ENCODE assay signal across 17 cellular contexts in the genomic region with DNA sequence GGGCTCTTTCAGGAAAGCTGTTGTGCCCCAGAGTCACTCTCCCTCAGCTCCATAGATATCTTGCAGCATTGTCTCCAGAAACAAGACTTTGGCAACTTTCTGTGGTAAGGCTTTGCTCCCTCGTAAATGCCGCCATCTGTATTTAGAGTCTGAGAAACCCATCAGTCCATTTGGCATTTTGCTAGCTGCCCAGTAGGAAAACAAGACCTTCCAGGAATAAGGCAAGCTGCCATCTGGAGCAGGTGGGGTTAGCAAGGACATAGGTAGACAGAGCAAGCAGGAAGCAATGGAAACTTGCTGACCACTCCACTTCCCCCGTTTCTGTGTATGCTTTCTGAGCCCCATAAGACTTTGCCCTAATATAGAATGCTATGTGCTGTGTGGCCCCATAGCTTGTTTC.
"Had no signal": no experiment of that assay in that cellular context is flagged by ENCODE, and none has a peak within 500 bp of the region (broad histone marks: within the 10 kb centered on the region; RNA-seq: fewer than 3 reads in every experiment).

No MANE protein-coding gene starts in this region.

- DNase-seq: KBM-7, MV-4-11, NCI-H1048, NCI-H1105, NCI-H1417, NCI-H1436 treated with DMSO at 0.1 percent for 48 hours, NCI-H1694, NCI-H187 treated with DMSO at 0.1 percent for 48 hours, NCI-H2029 treated with DMSO at 0.1 percent for 48 hours, NCI-H2171 treated with DMSO at 0.1 percent for 48 hours, NCI-H345, NCI-H446 treated with DMSO at 0.1 percent for 48 hours, NCI-H510A treated with DMSO at 0.1 percent for 48 hours, NCI-H526, Right ventricle myocardium superior, RPMI8226, SIG-M5 had no signal
